In the genomic region with DNA sequence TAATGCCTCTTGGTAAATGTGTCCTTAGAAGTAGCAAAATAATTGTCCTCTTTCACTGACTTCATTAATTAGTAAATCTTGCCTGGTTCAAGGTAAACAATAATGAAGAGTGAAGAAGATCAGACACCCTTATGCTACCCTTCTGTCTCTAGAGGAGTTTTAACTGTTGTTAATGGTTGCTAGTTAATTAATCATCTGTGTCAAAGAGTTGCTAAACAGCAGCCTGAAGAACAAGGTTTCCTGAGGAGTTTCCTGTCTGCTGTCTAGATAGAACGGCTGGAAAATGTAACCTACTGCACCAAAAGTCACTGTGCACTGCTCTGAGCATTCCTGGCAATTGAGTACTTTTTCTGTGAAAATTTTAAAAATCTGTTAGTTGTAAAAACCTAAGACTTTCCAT, we compare ENCODE assay signal across 12 cellular contexts.
DNase-seq lines count a peak whose midpoint lies in the region; ATAC-seq, FAIRE-seq and TF ChIP-seq lines count a peak whose summit lies in the region.
"Had no signal": no experiment of that assay in that cellular context is flagged by ENCODE, and none has a peak within 500 bp of the region (broad histone marks: within the 10 kb centered on the region; RNA-seq: fewer than 3 reads in every experiment).

No MANE protein-coding gene starts in this region.

- no peaks in the 10 kb centered on the region for H3K9me3 ChIP-seq in Loucy (ENCODE audit: insufficient read depth, low read depth, low read length)
- H3K9me3 ChIP-seq in mesodermal cell (ENCODE audit: control insufficient read depth, low read length) = no peaks in the 10 kb centered on the region

- H3K36me3 Mint-ChIP-seq in effector memory CD8-positive, alpha-beta T cell (ENCODE audit: insufficient read depth) = peaks cover 12% of the 10 kb centered on the region

- H4K20me1 ChIP-seq in Loucy (ENCODE audit: insufficient read depth, low read length, poor library complexity, severe bottlenecking) = no peaks in the 10 kb centered on the region

- H3K27ac ChIP-seq in mesodermal cell (ENCODE audit: low read depth, low read length, severe bottlenecking) = peak overlapping the region; percentile 72

- H3K4me2 ChIP-seq in Loucy (ENCODE audit: low read depth, low read length, poor library complexity, severe bottlenecking) = peak overlapping the region; percentile 77

- H3K4me3 ChIP-seq in Loucy (ENCODE audit: low read length, poor library complexity, severe bottlenecking) (peak overlapping the region; percentile 56), mesodermal cell (ENCODE audit: extremely low read depth, insufficient read depth, low read length, poor library complexity, severe bottlenecking) (no peak overlapping the region)

- no peaks in the 10 kb centered on the region for H3K79me2 ChIP-seq in Loucy (ENCODE audit: insufficient read depth, low read length)

- peak overlapping the region; percentile 68 to 78 for H3K27ac Mint-ChIP-seq in effector memory CD8-positive, alpha-beta T cell

- H3K36me3 ChIP-seq in Loucy (ENCODE audit: insufficient read depth, low read length) (peaks cover 10% of the 10 kb centered on the region; the same call in 1 of the 2 replicates), mesodermal cell (ENCODE audit: control insufficient read depth, insufficient read depth, low read length) (peaks cover 26% of the 10 kb centered on the region)

- H3K4me1 Mint-ChIP-seq in effector memory CD8-positive, alpha-beta T cell (ENCODE audit: low read depth in 2 of 2) = peaks cover 4 to 8% of the 10 kb centered on the region in 2 donors

- peaks cover 22% of the 10 kb centered on the region for H3F3A ChIP-seq in Loucy (ENCODE audit: low read depth)

- no peak for TF ChIP-seq CTCF in Loucy (conservative IDR thresholded peaks at IDR 0.05; ENCODE audit: low read length)

- ATAC-seq in effector memory CD8-positive, alpha-beta T cell (replicated peaks) = no peak
- ATAC-seq in HG02588 (IDR thresholded peaks at IDR 0.05; ENCODE audit: unreplicated experiment) = no peak
- no peak for ATAC-seq in HG02610 (IDR thresholded peaks at IDR 0.05; ENCODE audit: unreplicated experiment)

- peak overlapping the region; percentile 56 for H3K9ac ChIP-seq in Loucy (ENCODE audit: low read depth, low read length, poor library complexity, severe bottlenecking)

- TF ChIP-seq POLR2A in H54 (IDR thresholded peaks at IDR 0.05; ENCODE audit: low read depth, low read length) = no peak

- no peak overlapping the region for H2AFZ ChIP-seq in Loucy (ENCODE audit: low read length)

- DNase-seq in GDM1 (lab: John Stamatoyannopoulos, UW) (peak; percentile 45), H54 (ENCODE audit: insufficient read length, low spot score) (no peak), DMS 273 (lab: John Stamatoyannopoulos, UW; ENCODE audit: unreplicated experiment) (no peak)
- no peak for DNase-seq in effector memory CD8-positive, alpha-beta T cell
- DNase-seq: CD8-positive, alpha-beta memory T cell; cerebellar nuclear complex; NCI-H446 treated with DMSO at 0.1 percent for 48 hours had no signal

- H3K27me3 Mint-ChIP-seq in effector memory CD8-positive, alpha-beta T cell = no peaks in the 10 kb centered on the region
- H3K27me3 Mint-ChIP-seq: CD8-positive, alpha-beta memory T cell had no signal

- no peaks in the 10 kb centered on the region for H3K27me3 ChIP-seq in Loucy (ENCODE audit: insufficient read depth, low read length, poor library complexity, severe bottlenecking)

- no peaks in the 10 kb centered on the region for H3K9me2 ChIP-seq in Loucy (replicated peaks; ENCODE audit: low read depth, low read length)

- H3K4me3 Mint-ChIP-seq in effector memory CD8-positive, alpha-beta T cell = no peak overlapping the region

- no peak for FAIRE-seq in H54 (lab: Jason Lieb, UNC)

- H3K9me3 Mint-ChIP-seq in effector memory CD8-positive, alpha-beta T cell = no peaks in the 10 kb centered on the region
- H3K9me3 Mint-ChIP-seq: activated naive CD4-positive, alpha-beta T cell treated with anti-CD3 and anti-CD28 coated beads, Interleukin-2, amount 50 U/mL, for 72 hours; CD8-positive, alpha-beta memory T cell had no signal

- H3K4me1 ChIP-seq in Loucy (ENCODE audit: insufficient read depth, low read length, poor library complexity, severe bottlenecking) (peaks cover 51% of the 10 kb centered on the region), mesodermal cell (ENCODE audit: control insufficient read depth, insufficient read depth, low read length, poor library complexity, severe bottlenecking) (peaks cover 14% of the 10 kb centered on the region)

- 33 to 50% methylated on average over 1 of the region's 1 CpG for WGBS in mesodermal cell (ENCODE audit: insufficient coverage in 2 of 2), 2 experiments
